Comparison of ENCODE assay signal across 1 cellular context in genomic region chrX:12986886-12987285, GRCh38.
TF ChIP-seq lines count a peak whose summit lies in the region.

No MANE protein-coding gene starts in this region.

TF ChIP-seq in K562, 482 proteins besides CTCF, POLR2A, EP300 and RAD21:
- TF ChIP-seq RFX7 (CRISPR knock-in tag; IDR thresholded peaks at IDR 0.05) (no peak), FIP1L1 (IDR thresholded peaks at IDR 0.05; ENCODE audit: low read depth, low read length, poor library complexity, severe bottlenecking) (no peak), XRCC5 (IDR thresholded peaks at IDR 0.05; ENCODE audit: low read depth, low read length) (no peak)
